1 cellular context compared by ENCODE assay signal in the genomic region with DNA sequence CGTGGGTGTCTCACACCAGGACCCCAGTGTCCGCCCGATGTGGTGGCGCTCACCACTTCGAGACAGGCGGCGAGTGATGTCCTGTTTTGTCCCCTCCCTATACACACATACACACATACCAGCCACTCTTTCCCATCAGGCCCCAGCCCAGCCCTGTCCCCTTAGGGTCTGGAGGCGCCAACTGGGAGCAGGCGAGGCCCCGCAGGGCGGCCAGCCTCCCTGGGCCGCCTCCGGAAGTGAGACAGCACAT.
TF ChIP-seq lines count a peak whose summit lies in the region.

No MANE protein-coding gene starts in this region.

TF ChIP-seq in K562, 482 proteins besides CTCF, POLR2A, EP300 and RAD21 (continued from another document and continues in another):
- TF ChIP-seq, protein P1, sequence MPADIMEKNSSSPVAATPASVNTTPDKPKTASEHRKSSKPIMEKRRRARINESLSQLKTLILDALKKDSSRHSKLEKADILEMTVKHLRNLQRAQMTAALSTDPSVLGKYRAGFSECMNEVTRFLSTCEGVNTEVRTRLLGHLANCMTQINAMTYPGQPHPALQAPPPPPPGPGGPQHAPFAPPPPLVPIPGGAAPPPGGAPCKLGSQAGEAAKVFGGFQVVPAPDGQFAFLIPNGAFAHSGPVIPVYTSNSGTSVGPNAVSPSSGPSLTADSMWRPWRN (IDR thresholded peaks at IDR 0.05; ENCODE audit: low read depth), result no peak
- TF ChIP-seq SMAD4 (CRISPR knock-in tag; conservative IDR thresholded peaks at IDR 0.05) (peak; percentile 72; the same call in 1 of the 2 replicates), CHD1 (IDR thresholded peaks at IDR 0.05; ENCODE audit: low read length) (no peak), RCOR1 (IDR thresholded peaks at IDR 0.05; ENCODE audit: borderline replicate concordance in 1 of 2, low read depth in 2 of 2, low read length in 2 of 2) (no peak), NR2C1 (IDR thresholded peaks at IDR 0.05) (no peak), NR2C1 (tag; IDR thresholded peaks at IDR 0.05) (no peak), L3MBTL2 (IDR thresholded peaks at IDR 0.05) (peak; percentile 77), DIDO1 (tag; IDR thresholded peaks at IDR 0.05; ENCODE audit: low read depth) (no peak), E2F3 (CRISPR knock-in tag; IDR thresholded peaks at IDR 0.05) (no peak), ZNF146 (CRISPR knock-in tag; IDR thresholded peaks at IDR 0.05; ENCODE audit: unreplicated experiment) (no peak), HEY1 (CRISPR knock-in tag; IDR thresholded peaks at IDR 0.05; ENCODE audit: borderline replicate concordance) (no peak), ZNF717 (CRISPR knock-in tag; IDR thresholded peaks at IDR 0.05) (no peak), KDM4B (IDR thresholded peaks at IDR 0.05; ENCODE audit: borderline replicate concordance in 2 of 2, low read depth in 1 of 2) (0 out of 4 replicates have a peak, but pooled peaks of 1 of the 2 experiments have one; percentile 24), SRF (CRISPR knock-in tag; IDR thresholded peaks at IDR 0.05) (peak in 1 of 2 experiments; percentile 60; a peak in 1 of 4 replicates), NRF1 (conservative IDR thresholded peaks at IDR 0.05 in 1 of 2, IDR thresholded peaks at IDR 0.05 in 1 of 2) (peak in 1 of 2 experiments; percentile 52; a peak in 1 of 4 replicates), TEAD2 (tag; IDR thresholded peaks at IDR 0.05) (no peak), LEF1 (IDR thresholded peaks at IDR 0.05) (0 out of 2 replicates have a peak, but pooled peaks have one; percentile 11), ZNF24 (IDR thresholded peaks at IDR 0.05) (no peak), MCM3 (IDR thresholded peaks at IDR 0.05) (no peak), NR4A1 (CRISPR knock-in tag; IDR thresholded peaks at IDR 0.05) (no peak), NR4A1 (tag; IDR thresholded peaks at IDR 0.05) (no peak; the same call in 1 of the 2 replicates), MYNN (IDR thresholded peaks at IDR 0.05) (peak; percentile 71), MYNN (CRISPR knock-in tag; IDR thresholded peaks at IDR 0.05) (no peak), CBX8 (IDR thresholded peaks at IDR 0.05; ENCODE audit: borderline replicate concordance, extremely low read depth, low read depth, low read length, poor library complexity, severe bottlenecking) (no peak), TCF7L2 (IDR thresholded peaks at IDR 0.05; ENCODE audit: low read depth, low read length) (no peak), ZNF699 (CRISPR knock-in tag; IDR thresholded peaks at IDR 0.05; ENCODE audit: insufficient replicate concordance) (no peak), XRCC5 (IDR thresholded peaks at IDR 0.05; ENCODE audit: low read depth, low read length) (0 out of 2 replicates have a peak, but pooled peaks have one; percentile 57), GATAD2B (IDR thresholded peaks at IDR 0.05; ENCODE audit: borderline replicate concordance) (0 out of 2 replicates have a peak, but pooled peaks have one; percentile 9), FOXP1 (CRISPR knock-in tag; IDR thresholded peaks at IDR 0.05) (no peak), JUND (IDR thresholded peaks at IDR 0.05; ENCODE audit: borderline replicate concordance, low read depth, low read length) (peak; percentile 29; the same call in 1 of the 2 replicates), JUND (tag; IDR thresholded peaks at IDR 0.05; ENCODE audit: borderline replicate concordance, low read depth, low read length) (no peak; the same call in 2 of the 3 replicates), JUNB (CRISPR knock-in tag; conservative IDR thresholded peaks at IDR 0.05) (no peak), ILK (tag; IDR thresholded peaks at IDR 0.05; ENCODE audit: borderline replicate concordance, low read depth) (no peak), ZNF668 (CRISPR knock-in tag; IDR thresholded peaks at IDR 0.05) (no peak)
- TF ChIP-seq, protein P2, sequence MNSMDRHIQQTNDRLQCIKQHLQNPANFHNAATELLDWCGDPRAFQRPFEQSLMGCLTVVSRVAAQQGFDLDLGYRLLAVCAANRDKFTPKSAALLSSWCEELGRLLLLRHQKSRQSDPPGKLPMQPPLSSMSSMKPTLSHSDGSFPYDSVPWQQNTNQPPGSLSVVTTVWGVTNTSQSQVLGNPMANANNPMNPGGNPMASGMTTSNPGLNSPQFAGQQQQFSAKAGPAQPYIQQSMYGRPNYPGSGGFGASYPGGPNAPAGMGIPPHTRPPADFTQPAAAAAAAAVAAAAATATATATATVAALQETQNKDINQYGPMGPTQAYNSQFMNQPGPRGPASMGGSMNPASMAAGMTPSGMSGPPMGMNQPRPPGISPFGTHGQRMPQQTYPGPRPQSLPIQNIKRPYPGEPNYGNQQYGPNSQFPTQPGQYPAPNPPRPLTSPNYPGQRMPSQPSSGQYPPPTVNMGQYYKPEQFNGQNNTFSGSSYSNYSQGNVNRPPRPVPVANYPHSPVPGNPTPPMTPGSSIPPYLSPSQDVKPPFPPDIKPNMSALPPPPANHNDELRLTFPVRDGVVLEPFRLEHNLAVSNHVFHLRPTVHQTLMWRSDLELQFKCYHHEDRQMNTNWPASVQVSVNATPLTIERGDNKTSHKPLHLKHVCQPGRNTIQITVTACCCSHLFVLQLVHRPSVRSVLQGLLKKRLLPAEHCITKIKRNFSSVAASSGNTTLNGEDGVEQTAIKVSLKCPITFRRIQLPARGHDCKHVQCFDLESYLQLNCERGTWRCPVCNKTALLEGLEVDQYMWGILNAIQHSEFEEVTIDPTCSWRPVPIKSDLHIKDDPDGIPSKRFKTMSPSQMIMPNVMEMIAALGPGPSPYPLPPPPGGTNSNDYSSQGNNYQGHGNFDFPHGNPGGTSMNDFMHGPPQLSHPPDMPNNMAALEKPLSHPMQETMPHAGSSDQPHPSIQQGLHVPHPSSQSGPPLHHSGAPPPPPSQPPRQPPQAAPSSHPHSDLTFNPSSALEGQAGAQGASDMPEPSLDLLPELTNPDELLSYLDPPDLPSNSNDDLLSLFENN (IDR thresholded peaks at IDR 0.05; ENCODE audit: low read depth in 2 of 2, low read length in 2 of 2), result no peak
- TF ChIP-seq, protein P3, sequence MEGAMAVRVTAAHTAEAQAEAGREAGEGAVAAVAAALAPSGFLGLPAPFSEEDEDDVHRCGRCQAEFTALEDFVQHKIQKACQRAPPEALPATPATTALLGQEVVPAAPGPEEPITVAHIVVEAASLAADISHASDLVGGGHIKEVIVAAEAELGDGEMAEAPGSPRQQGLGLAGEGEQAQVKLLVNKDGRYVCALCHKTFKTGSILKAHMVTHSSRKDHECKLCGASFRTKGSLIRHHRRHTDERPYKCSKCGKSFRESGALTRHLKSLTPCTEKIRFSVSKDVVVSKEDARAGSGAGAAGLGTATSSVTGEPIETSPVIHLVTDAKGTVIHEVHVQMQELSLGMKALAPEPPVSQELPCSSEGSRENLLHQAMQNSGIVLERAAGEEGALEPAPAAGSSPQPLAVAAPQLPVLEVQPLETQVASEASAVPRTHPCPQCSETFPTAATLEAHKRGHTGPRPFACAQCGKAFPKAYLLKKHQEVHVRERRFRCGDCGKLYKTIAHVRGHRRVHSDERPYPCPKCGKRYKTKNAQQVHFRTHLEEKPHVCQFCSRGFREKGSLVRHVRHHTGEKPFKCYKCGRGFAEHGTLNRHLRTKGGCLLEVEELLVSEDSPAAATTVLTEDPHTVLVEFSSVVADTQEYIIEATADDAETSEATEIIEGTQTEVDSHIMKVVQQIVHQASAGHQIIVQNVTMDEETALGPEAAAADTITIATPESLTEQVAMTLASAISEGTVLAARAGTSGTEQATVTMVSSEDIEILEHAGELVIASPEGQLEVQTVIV (CRISPR knock-in tag; IDR thresholded peaks at IDR 0.05; ENCODE audit: borderline replicate concordance), result no peak
- TF ChIP-seq, protein P4, sequence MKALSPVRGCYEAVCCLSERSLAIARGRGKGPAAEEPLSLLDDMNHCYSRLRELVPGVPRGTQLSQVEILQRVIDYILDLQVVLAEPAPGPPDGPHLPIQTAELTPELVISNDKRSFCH (CRISPR knock-in tag; IDR thresholded peaks at IDR 0.05), result no peak
- TF ChIP-seq, protein P4 (tag; IDR thresholded peaks at IDR 0.05), result peak; percentile 72; the same call in 1 of the 2 replicates
- TF ChIP-seq, protein P5, sequence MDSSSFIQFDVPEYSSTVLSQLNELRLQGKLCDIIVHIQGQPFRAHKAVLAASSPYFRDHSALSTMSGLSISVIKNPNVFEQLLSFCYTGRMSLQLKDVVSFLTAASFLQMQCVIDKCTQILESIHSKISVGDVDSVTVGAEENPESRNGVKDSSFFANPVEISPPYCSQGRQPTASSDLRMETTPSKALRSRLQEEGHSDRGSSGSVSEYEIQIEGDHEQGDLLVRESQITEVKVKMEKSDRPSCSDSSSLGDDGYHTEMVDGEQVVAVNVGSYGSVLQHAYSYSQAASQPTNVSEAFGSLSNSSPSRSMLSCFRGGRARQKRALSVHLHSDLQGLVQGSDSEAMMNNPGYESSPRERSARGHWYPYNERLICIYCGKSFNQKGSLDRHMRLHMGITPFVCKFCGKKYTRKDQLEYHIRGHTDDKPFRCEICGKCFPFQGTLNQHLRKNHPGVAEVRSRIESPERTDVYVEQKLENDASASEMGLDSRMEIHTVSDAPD (CRISPR knock-in tag; IDR thresholded peaks at IDR 0.05), result no peak
- TF ChIP-seq, protein P6, sequence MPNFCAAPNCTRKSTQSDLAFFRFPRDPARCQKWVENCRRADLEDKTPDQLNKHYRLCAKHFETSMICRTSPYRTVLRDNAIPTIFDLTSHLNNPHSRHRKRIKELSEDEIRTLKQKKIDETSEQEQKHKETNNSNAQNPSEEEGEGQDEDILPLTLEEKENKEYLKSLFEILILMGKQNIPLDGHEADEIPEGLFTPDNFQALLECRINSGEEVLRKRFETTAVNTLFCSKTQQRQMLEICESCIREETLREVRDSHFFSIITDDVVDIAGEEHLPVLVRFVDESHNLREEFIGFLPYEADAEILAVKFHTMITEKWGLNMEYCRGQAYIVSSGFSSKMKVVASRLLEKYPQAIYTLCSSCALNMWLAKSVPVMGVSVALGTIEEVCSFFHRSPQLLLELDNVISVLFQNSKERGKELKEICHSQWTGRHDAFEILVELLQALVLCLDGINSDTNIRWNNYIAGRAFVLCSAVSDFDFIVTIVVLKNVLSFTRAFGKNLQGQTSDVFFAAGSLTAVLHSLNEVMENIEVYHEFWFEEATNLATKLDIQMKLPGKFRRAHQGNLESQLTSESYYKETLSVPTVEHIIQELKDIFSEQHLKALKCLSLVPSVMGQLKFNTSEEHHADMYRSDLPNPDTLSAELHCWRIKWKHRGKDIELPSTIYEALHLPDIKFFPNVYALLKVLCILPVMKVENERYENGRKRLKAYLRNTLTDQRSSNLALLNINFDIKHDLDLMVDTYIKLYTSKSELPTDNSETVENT (CRISPR knock-in tag; IDR thresholded peaks at IDR 0.05), result no peak
- TF ChIP-seq, protein P7, sequence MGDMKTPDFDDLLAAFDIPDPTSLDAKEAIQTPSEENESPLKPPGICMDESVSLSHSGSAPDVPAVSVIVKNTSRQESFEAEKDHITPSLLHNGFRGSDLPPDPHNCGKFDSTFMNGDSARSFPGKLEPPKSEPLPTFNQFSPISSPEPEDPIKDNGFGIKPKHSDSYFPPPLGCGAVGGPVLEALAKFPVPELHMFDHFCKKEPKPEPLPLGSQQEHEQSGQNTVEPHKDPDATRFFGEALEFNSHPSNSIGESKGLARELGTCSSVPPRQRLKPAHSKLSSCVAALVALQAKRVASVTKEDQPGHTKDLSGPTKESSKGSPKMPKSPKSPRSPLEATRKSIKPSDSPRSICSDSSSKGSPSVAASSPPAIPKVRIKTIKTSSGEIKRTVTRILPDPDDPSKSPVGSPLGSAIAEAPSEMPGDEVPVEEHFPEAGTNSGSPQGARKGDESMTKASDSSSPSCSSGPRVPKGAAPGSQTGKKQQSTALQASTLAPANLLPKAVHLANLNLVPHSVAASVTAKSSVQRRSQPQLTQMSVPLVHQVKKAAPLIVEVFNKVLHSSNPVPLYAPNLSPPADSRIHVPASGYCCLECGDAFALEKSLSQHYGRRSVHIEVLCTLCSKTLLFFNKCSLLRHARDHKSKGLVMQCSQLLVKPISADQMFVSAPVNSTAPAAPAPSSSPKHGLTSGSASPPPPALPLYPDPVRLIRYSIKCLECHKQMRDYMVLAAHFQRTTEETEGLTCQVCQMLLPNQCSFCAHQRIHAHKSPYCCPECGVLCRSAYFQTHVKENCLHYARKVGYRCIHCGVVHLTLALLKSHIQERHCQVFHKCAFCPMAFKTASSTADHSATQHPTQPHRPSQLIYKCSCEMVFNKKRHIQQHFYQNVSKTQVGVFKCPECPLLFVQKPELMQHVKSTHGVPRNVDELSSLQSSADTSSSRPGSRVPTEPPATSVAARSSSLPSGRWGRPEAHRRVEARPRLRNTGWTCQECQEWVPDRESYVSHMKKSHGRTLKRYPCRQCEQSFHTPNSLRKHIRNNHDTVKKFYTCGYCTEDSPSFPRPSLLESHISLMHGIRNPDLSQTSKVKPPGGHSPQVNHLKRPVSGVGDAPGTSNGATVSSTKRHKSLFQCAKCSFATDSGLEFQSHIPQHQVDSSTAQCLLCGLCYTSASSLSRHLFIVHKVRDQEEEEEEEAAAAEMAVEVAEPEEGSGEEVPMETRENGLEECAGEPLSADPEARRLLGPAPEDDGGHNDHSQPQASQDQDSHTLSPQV (IDR thresholded peaks at IDR 0.05), result peak; percentile 94
- TF ChIP-seq, protein P8, sequence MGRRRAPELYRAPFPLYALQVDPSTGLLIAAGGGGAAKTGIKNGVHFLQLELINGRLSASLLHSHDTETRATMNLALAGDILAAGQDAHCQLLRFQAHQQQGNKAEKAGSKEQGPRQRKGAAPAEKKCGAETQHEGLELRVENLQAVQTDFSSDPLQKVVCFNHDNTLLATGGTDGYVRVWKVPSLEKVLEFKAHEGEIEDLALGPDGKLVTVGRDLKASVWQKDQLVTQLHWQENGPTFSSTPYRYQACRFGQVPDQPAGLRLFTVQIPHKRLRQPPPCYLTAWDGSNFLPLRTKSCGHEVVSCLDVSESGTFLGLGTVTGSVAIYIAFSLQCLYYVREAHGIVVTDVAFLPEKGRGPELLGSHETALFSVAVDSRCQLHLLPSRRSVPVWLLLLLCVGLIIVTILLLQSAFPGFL (CRISPR knock-in tag; IDR thresholded peaks at IDR 0.05), result no peak
- TF ChIP-seq, protein P9, sequence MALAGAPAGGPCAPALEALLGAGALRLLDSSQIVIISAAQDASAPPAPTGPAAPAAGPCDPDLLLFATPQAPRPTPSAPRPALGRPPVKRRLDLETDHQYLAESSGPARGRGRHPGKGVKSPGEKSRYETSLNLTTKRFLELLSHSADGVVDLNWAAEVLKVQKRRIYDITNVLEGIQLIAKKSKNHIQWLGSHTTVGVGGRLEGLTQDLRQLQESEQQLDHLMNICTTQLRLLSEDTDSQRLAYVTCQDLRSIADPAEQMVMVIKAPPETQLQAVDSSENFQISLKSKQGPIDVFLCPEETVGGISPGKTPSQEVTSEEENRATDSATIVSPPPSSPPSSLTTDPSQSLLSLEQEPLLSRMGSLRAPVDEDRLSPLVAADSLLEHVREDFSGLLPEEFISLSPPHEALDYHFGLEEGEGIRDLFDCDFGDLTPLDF (CRISPR knock-in tag; IDR thresholded peaks at IDR 0.05), result peak; percentile 65; the same call in 1 of the 2 replicates
- TF ChIP-seq, protein P10, sequence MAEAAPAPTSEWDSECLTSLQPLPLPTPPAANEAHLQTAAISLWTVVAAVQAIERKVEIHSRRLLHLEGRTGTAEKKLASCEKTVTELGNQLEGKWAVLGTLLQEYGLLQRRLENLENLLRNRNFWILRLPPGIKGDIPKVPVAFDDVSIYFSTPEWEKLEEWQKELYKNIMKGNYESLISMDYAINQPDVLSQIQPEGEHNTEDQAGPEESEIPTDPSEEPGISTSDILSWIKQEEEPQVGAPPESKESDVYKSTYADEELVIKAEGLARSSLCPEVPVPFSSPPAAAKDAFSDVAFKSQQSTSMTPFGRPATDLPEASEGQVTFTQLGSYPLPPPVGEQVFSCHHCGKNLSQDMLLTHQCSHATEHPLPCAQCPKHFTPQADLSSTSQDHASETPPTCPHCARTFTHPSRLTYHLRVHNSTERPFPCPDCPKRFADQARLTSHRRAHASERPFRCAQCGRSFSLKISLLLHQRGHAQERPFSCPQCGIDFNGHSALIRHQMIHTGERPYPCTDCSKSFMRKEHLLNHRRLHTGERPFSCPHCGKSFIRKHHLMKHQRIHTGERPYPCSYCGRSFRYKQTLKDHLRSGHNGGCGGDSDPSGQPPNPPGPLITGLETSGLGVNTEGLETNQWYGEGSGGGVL (CRISPR knock-in tag; IDR thresholded peaks at IDR 0.05), result no peak
